ENCODE assay signal across 16 cellular contexts in genomic region chr9:113665756-113666155, GRCh38.
DNase-seq lines count a peak whose midpoint lies in the region; ATAC-seq and TF ChIP-seq lines count a peak whose summit lies in the region.
"Had no signal": no experiment of that assay in that cellular context is flagged by ENCODE, and none has a peak within 500 bp of the region (broad histone marks: within the 10 kb centered on the region; RNA-seq: fewer than 3 reads in every experiment).

No MANE protein-coding gene starts in this region.

- 85% methylated on average over 4 of the region's 7 CpGs; no CpG with 5 or more reads in 1 of the 2 experiments for WGBS in IMR-90 (ENCODE audit: extremely low coverage in 2 of 2, insufficient read length in 1 of 2), 2 experiments

- H2AK5ac ChIP-seq in IMR-90 (ENCODE audit: low read depth, low read length) = peak overlapping the region; percentile 20; the same call in 1 of the 2 replicates

- H2BK120ac ChIP-seq in IMR-90 (ENCODE audit: low read depth, low read length) = no peak overlapping the region

- H3K36me3 ChIP-seq in IMR-90 (ENCODE audit: control insufficient read depth, insufficient read depth, low read length) = no peaks in the 10 kb centered on the region
- no peaks in the 10 kb centered on the region for H3K36me3 ChIP-seq in upper lobe of right lung

- H3K4me1 ChIP-seq in IMR-90 (ENCODE audit: control insufficient read depth, insufficient read depth, low read length) = no peaks in the 10 kb centered on the region; the same call in 1 of the 2 replicates
- no peaks in the 10 kb centered on the region for H3K4me1 ChIP-seq in upper lobe of right lung
- H3K4me1 ChIP-seq: A549 had no signal

- no peak overlapping the region for H4K5ac ChIP-seq in IMR-90 (ENCODE audit: low read depth, low read length)

- H3K27ac ChIP-seq in IMR-90 (ENCODE audit: insufficient read depth, low read length) (no peak overlapping the region), upper lobe of right lung (no peak overlapping the region)
- H3K27ac ChIP-seq: 22Rv1, A549, C4-2B had no signal

- H3K18ac ChIP-seq in IMR-90 (ENCODE audit: low read depth, low read length) = no peak overlapping the region

- no peak overlapping the region for H2BK5ac ChIP-seq in IMR-90 (ENCODE audit: low read depth, low read length, poor library complexity, severe bottlenecking)

- intact Hi-C loops in IMR-90 (cut with micrococcal nuclease) = no loop called here
- intact Hi-C loops in upper lobe of right lung (cut with DNase I) = no loop called here

- H2BK15ac ChIP-seq in IMR-90 (ENCODE audit: low read depth, low read length) = no peak overlapping the region

- H3K27me3 ChIP-seq in IMR-90 (ENCODE audit: control insufficient read depth, insufficient read depth, low read length) = peaks cover 7% of the 10 kb centered on the region; the same call in 1 of the 2 replicates
- peaks cover 4% of the 10 kb centered on the region for H3K27me3 ChIP-seq in upper lobe of right lung

- H3K4me1 Mint-ChIP-seq in activated CD8-positive, alpha-beta memory T cell treated with anti-CD3 and anti-CD28 coated beads, Interleukin-2, amount 10 ng/mL, durations not matched to agents 7 days and 5 days = peaks cover 9% of the 10 kb centered on the region
- no peaks in the 10 kb centered on the region for H3K4me1 Mint-ChIP-seq in T-cell
- H3K4me1 Mint-ChIP-seq: CD4-positive, alpha-beta memory T cell had no signal

- H3K27ac Mint-ChIP-seq in activated CD8-positive, alpha-beta memory T cell treated with anti-CD3 and anti-CD28 coated beads, Interleukin-2, amount 10 ng/mL, durations not matched to agents 7 days and 5 days = no peak overlapping the region
- no peak overlapping the region for H3K27ac Mint-ChIP-seq in T-cell
- H3K27ac Mint-ChIP-seq: HFFc6 had no signal

- no peak overlapping the region for H3K4ac ChIP-seq in IMR-90 (ENCODE audit: low read depth, low read length)

- no peak overlapping the region for H2BK20ac ChIP-seq in IMR-90 (ENCODE audit: low read depth, low read length)

- no peak overlapping the region for H3K56ac ChIP-seq in IMR-90 (ENCODE audit: extremely low read depth, insufficient read depth, low read length)

- POLR2A ChIA-PET in IMR-90 (lab: Charles Lee; ENCODE audit: unreplicated experiment) = no interaction called here
- POLR2A ChIA-PET in T-cell (lab: Charles Lee) = no interaction called here

- H3K4me3 ChIP-seq in IMR-90 (ENCODE audit: insufficient read depth, low read depth, low read length) (no peak overlapping the region), upper lobe of right lung (no peak overlapping the region)
- H3K4me3 ChIP-seq: A549 had no signal

- H3K4me2 ChIP-seq in IMR-90 (ENCODE audit: low read depth, low read length) = no peak overlapping the region
- H3K4me2 ChIP-seq: A549 had no signal

- no peak overlapping the region for H4K8ac ChIP-seq in IMR-90 (ENCODE audit: low read depth in 2 of 2, low read length in 2 of 2)

- TF ChIP-seq CTCF in IMR-90 (conservative IDR thresholded peaks at IDR 0.05; ENCODE audit: low read depth, low read length) (no peak), upper lobe of right lung (IDR thresholded peaks at IDR 0.05) (no peak)

- H3K27me3 Mint-ChIP-seq in activated CD8-positive, alpha-beta memory T cell treated with anti-CD3 and anti-CD28 coated beads, Interleukin-2, amount 10 ng/mL, durations not matched to agents 7 days and 5 days = peaks cover 16% of the 10 kb centered on the region
- H3K27me3 Mint-ChIP-seq in T-cell = peaks cover 2 to 3% of the 10 kb centered on the region in 2 donors

- no peaks in the 10 kb centered on the region for H3K79me1 ChIP-seq in IMR-90 (ENCODE audit: low read depth in 1 of 2, low read length in 2 of 2)

- dilution Hi-C loops in IMR-90 (cut with HindIII; ENCODE audit: low sequenced_read_pairs, unreplicated experiment) = no loop called here

- no peak for ATAC-seq in activated CD8-positive, alpha-beta memory T cell treated with anti-CD3 and anti-CD28 coated beads, Interleukin-2, amount 10 ng/mL, durations not matched to agents 7 days and 5 days
- no peak for ATAC-seq in IMR-90 (ENCODE audit: low read depth)
- ATAC-seq in upper lobe of right lung = no peak
- ATAC-seq in T-cell (replicated peaks in 1 of 4) = no peak
- ATAC-seq: A549 had no signal

- no peak overlapping the region for H2AFZ ChIP-seq in IMR-90 (replicated peaks; ENCODE audit: low read length, poor library complexity)

- in situ Hi-C loops in IMR-90 (cut with MboI; ENCODE audit: low sequenced_read_pairs) = loop anchor here (10.0 kb wide), 1 partner anchor 241 kb away; no protein-coding TSS in a partner anchor

- no peaks in the 10 kb centered on the region for H4K20me1 ChIP-seq in IMR-90 (ENCODE audit: insufficient read depth, low read length)

- no peak overlapping the region for H3K4me3 Mint-ChIP-seq in activated CD8-positive, alpha-beta memory T cell treated with anti-CD3 and anti-CD28 coated beads, Interleukin-2, amount 10 ng/mL, durations not matched to agents 7 days and 5 days
- H3K4me3 Mint-ChIP-seq in T-cell = no peak overlapping the region
- H3K4me3 Mint-ChIP-seq: CD4-positive, alpha-beta memory T cell; HFFc6 had no signal

- TF ChIP-seq POLR2A in IMR-90 (IDR thresholded peaks at IDR 0.05; ENCODE audit: low read depth, low read length) = no peak

- DNase-seq in activated CD8-positive, alpha-beta memory T cell treated with anti-CD3 and anti-CD28 coated beads, Interleukin-2, amount 50 U/mL, for 48 hours = peak; percentile 37
- no peak for DNase-seq in activated CD8-positive, alpha-beta memory T cell treated with anti-CD3 and anti-CD28 coated beads, Interleukin-2, amount 10 ng/mL, durations not matched to agents 7 days and 5 days
- DNase-seq in IMR-90 (no peak), islet precursor cell (peak; percentile 29), upper lobe of right lung (peak; percentile 40), CD1c-positive myeloid dendritic cell (ENCODE audit: extremely low spot score) (no peak), T-cell (no peak)
- DNase-seq: AML-193; CD4-positive, alpha-beta memory T cell; DMS79 treated with DMSO at 0.1 percent for 48 hours; GF-D8; HCEC 1CT; HFFc6 had no signal

- no peaks in the 10 kb centered on the region; the same call in 1 of the 2 replicates for H3K9me1 ChIP-seq in IMR-90 (ENCODE audit: insufficient read depth, low read length)

- H3K36me3 Mint-ChIP-seq in activated CD8-positive, alpha-beta memory T cell treated with anti-CD3 and anti-CD28 coated beads, Interleukin-2, amount 10 ng/mL, durations not matched to agents 7 days and 5 days = no peaks in the 10 kb centered on the region
- no peaks in the 10 kb centered on the region for H3K36me3 Mint-ChIP-seq in T-cell
- H3K36me3 Mint-ChIP-seq: CD4-positive, alpha-beta memory T cell had no signal

- H3K9me3 Mint-ChIP-seq in activated CD8-positive, alpha-beta memory T cell treated with anti-CD3 and anti-CD28 coated beads, Interleukin-2, amount 10 ng/mL, durations not matched to agents 7 days and 5 days (ENCODE audit: low read depth) = no peaks in the 10 kb centered on the region
- no peaks in the 10 kb centered on the region for H3K9me3 Mint-ChIP-seq in T-cell
- H3K9me3 Mint-ChIP-seq: CD4-positive, alpha-beta memory T cell; HFFc6 had no signal

- H4K91ac ChIP-seq in IMR-90 (ENCODE audit: insufficient read depth, low read depth, low read length) = no peak overlapping the region

- CTCF ChIA-PET in activated CD8-positive, alpha-beta memory T cell treated with anti-CD3 and anti-CD28 coated beads, Interleukin-2, amount 10 ng/mL, durations not matched to agents 7 days and 5 days (lab: Charles Lee) = interaction anchor here (1.3 to 1.9 kb wide), 2 partner anchors 10 to 76 kb away, joined by 3 to 6 read pairs; no protein-coding TSS in a partner anchor
- CTCF ChIA-PET in IMR-90 (lab: Yijun Ruan, JAX) (no interaction called here), T-cell (lab: Charles Lee) (no interaction called here)

- H3K9me3 ChIP-seq in IMR-90 (ENCODE audit: control insufficient read depth, insufficient read depth, low read length) (peaks cover 2% of the 10 kb centered on the region; the same call in 1 of the 2 replicates), upper lobe of right lung (no peaks in the 10 kb centered on the region)
- H3K9me3 ChIP-seq: A549 had no signal

- BruUV-seq in IMR-90 (replicated peaks; lab: Mats Ljungman, UMichigan) = no TSS peak

- H3K14ac ChIP-seq in IMR-90 (replicated peaks; ENCODE audit: low read depth, low read length) = no peak overlapping the region

- no peak overlapping the region for H2AK9ac ChIP-seq in IMR-90 (replicated peaks; ENCODE audit: low read depth, low read length, poor library complexity)

- H3K9ac ChIP-seq in IMR-90 (ENCODE audit: low read depth, low read length) = no peak overlapping the region

- no peak for TF ChIP-seq RAD21 in IMR-90 (IDR thresholded peaks at IDR 0.05; ENCODE audit: low read length)

- H3K23ac ChIP-seq in IMR-90 (ENCODE audit: low read depth, low read length) = no peak overlapping the region

TF ChIP-seq in IMR-90, 13 proteins besides CTCF, POLR2A, EP300 and RAD21 (continues in another document):
- TF ChIP-seq RCOR1 (IDR thresholded peaks at IDR 0.05; ENCODE audit: insufficient replicate concordance, low read length) (no peak), SMC3 (IDR thresholded peaks at IDR 0.05; ENCODE audit: low read depth, low read length) (no peak), BHLHE40 (IDR thresholded peaks at IDR 0.05; ENCODE audit: low read depth, low read length) (no peak), MAFK (IDR thresholded peaks at IDR 0.05; ENCODE audit: low read depth, low read length) (no peak), MAZ (IDR thresholded peaks at IDR 0.05; ENCODE audit: borderline replicate concordance, low read depth, low read length) (no peak), FOS (IDR thresholded peaks at IDR 0.05; ENCODE audit: low read depth, low read length) (no peak), USF2 (IDR thresholded peaks at IDR 0.05; ENCODE audit: low read depth, low read length) (no peak), CEBPB (IDR thresholded peaks at IDR 0.05; ENCODE audit: low read depth, low read length) (no peak), MXI1 (IDR thresholded peaks at IDR 0.05; ENCODE audit: borderline replicate concordance, low read depth, low read length) (no peak), CHD1 (IDR thresholded peaks at IDR 0.05; ENCODE audit: low read depth, low read length) (no peak)

Comparison
In these comparisons a context has a peak if more than half of its experiments do, and no peak if none do; other contexts are left out.
1. DNase-seq: peak in activated CD8-positive, alpha-beta memory T cell treated with anti-CD3 and anti-CD28 coated beads, Interleukin-2, amount 50 U/mL, for 48 hours (single experiment), islet precursor cell (single experiment) and upper lobe of right lung (single experiment); none in activated CD8-positive, alpha-beta memory T cell treated with anti-CD3 and anti-CD28 coated beads, Interleukin-2, amount 10 ng/mL, durations not matched to agents 7 days and 5 days (single experiment), IMR-90 (single experiment), CD1c-positive myeloid dendritic cell (single experiment) and T-cell (0 of 34).